In the genomic region with DNA sequence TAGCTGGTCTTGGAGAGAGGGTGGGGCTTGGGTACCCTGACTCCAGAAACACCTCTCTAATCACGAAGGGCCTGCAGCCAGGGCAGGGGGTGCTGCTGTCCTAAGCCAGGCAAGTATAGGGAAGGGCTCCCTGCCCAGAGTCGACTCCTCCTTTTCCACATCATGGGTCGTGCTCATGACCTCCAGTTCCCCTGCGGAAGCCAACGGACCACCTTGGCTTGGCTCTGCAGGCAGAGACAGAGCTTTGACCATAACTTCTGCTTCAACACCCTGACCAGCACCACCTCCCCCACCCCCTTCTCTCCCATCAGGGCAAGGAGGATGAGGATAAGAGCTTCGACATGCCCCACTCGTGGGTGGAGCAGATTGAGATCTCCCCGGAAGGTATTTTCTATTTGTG, we compare ENCODE assay signal across 23 cellular contexts. TPM values are rescaled to one million over a fixed set of nuclear protein-coding genes. Genes with fewer than 3 reads are reported as not detected.
"Had no signal": no experiment of that assay in that cellular context is flagged by ENCODE, and none has a peak within 500 bp of the region (broad histone marks: within the 10 kb centered on the region; RNA-seq: fewer than 3 reads in every experiment).

No MANE protein-coding gene starts in this region.

- H3K4me1 ChIP-seq: heart left ventricle, right atrium auricular region, sigmoid colon had no signal

- DNase-seq: cortex of kidney; dorsolateral prefrontal cortex; effector CD8-positive, alpha-beta T cell; foreskin melanocyte; heart left ventricle; hippocampal formation; mammary epithelial cell; natural killer cell; sigmoid colon; stimulated activated CD4-positive, alpha-beta T cell treated with anti-CD3 and anti-CD28 coated beads, Interleukin-12 subunit alpha, Interleukin-12 subunit beta, amount 100 ng/mL, for 4 hours; stimulated activated naive CD4-positive, alpha-beta T cell treated with Interleukin-2 at 50 U/mL for 16 hours; trophoblast cell had no signal

- H3K27ac ChIP-seq: dorsolateral prefrontal cortex, heart left ventricle, neutrophil, right atrium auricular region, sigmoid colon, skin epidermis had no signal

- H3K27me3 ChIP-seq: neutrophil, right atrium auricular region, sigmoid colon had no signal

- H3K4me3 ChIP-seq: dorsolateral prefrontal cortex, heart left ventricle, right atrium auricular region, sigmoid colon, skin epidermis had no signal

- H3K9me3 ChIP-seq: heart left ventricle, neutrophil, right atrium auricular region, sigmoid colon had no signal

- H3K36me3 ChIP-seq: heart left ventricle, neutrophil, right atrium auricular region, sigmoid colon had no signal

RNA-seq across cellular contexts. Expression of gene DRC7, which starts 26.8 kb away (rescaled TPM):
- total RNA-seq: glomerular endothelial cell, lower leg skin, mammary epithelial cell, myocyte, osteoblast, right atrium auricular region, sigmoid colon, urinary bladder had no signal
- polyA plus RNA-seq: esophagus, heart left ventricle, sigmoid colon, urinary bladder had no signal

RNA-seq across cellular contexts. Expression of gene ADGRG3, which starts 53.2 kb away (rescaled TPM):
- total RNA-seq: kidney epithelial cell, mammary epithelial cell, myocyte, osteoblast, pulmonary artery endothelial cell had no signal
- polyA plus RNA-seq: mammary epithelial cell had no signal
